In the genomic region with DNA sequence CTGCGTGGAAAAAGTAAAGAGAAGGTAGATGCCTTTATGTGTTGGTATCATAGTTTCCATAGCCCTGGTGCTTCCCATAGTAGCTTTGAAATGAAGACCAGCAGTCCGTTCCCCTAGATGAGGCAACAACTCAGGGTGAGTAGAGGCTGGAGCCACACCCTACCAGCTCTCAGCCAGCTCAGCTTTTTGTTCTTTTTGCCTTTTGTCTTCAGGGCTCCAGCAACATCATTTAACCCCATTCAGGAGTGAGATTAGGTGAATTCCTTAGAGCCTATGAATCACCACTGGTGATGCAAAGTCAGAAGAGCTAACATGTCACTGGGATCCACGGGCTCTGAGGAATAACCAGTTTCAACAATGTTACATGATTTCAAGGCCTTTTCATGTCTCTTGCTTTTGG, we compare ENCODE assay signal across 10 cellular contexts. TPM values are rescaled to one million over a fixed set of nuclear protein-coding genes. Genes with fewer than 3 reads are reported as not detected.
DNase-seq lines count a peak whose midpoint lies in the region; ATAC-seq and TF ChIP-seq lines count a peak whose summit lies in the region.
"Had no signal": no experiment of that assay in that cellular context is flagged by ENCODE, and none has a peak within 500 bp of the region (broad histone marks: within the 10 kb centered on the region; RNA-seq: fewer than 3 reads in every experiment).

No MANE protein-coding gene starts in this region.

- peak; percentile 50 for ATAC-seq in left lung
- ATAC-seq in HG03039 (IDR thresholded peaks at IDR 0.05; ENCODE audit: unreplicated experiment) = no peak
- no peak for ATAC-seq in GM18868 (IDR thresholded peaks at IDR 0.05; ENCODE audit: unreplicated experiment)

- no peaks in the 10 kb centered on the region for H3K9me3 ChIP-seq in left lung

- peak overlapping the region; percentile 19 to 96 (median 81) for H3K27ac Mint-ChIP-seq in CD14-positive monocyte
- H3K27ac Mint-ChIP-seq in brain = peak overlapping the region in 3 of 5 experiments; percentile 0 to 15 (median 13)

- H3K9me3 Mint-ChIP-seq in CD14-positive monocyte (no peaks in the 10 kb centered on the region), brain (peaks cover 0 to 3% (median 0%) of the 10 kb centered on the region in 5 experiments)

- H3K27me3 Mint-ChIP-seq in CD14-positive monocyte (ENCODE audit: low read depth in 3 of 3) (no peaks in the 10 kb centered on the region), brain (no peaks in the 10 kb centered on the region)

- peaks cover 0 to 9% of the 10 kb centered on the region in 2 donors for H3K4me1 ChIP-seq in left lung

- DNase-seq in CD14-positive monocyte (ENCODE audit: low spot score) (peak; percentile 69), HCEC 1CT (peak; percentile 16), left lung (no peak), NCI-H748 treated with DMSO at 0.1 percent for 48 hours (lab: John Stamatoyannopoulos, UW) (no peak), NCI-H1436 (lab: John Stamatoyannopoulos, UW) (no peak)
- DNase-seq: cortex of kidney, NCI-H146 had no signal

- H3K27ac ChIP-seq in left lung = no peak overlapping the region

- peak overlapping the region in 1 of 2 donors; percentile 36 for H3K4me3 Mint-ChIP-seq in CD14-positive monocyte
- H3K4me3 Mint-ChIP-seq in brain = no peak overlapping the region

- H3K4me3 ChIP-seq in left lung = no peak overlapping the region

- no peaks in the 10 kb centered on the region for H3K36me3 Mint-ChIP-seq in CD14-positive monocyte
- no peaks in the 10 kb centered on the region for H3K36me3 Mint-ChIP-seq in brain

- TF ChIP-seq CTCF in CD14-positive monocyte (IDR thresholded peaks at IDR 0.05) (no peak), brain (conservative IDR thresholded peaks at IDR 0.05) (no peak), left lung (IDR thresholded peaks at IDR 0.05) (no peak)

- H3K27me3 ChIP-seq in left lung = no peaks in the 10 kb centered on the region

- no peaks in the 10 kb centered on the region for H3K36me3 ChIP-seq in left lung

- intact Hi-C loops in CD14-positive monocyte (cut with micrococcal nuclease) (no loop called here), left lung (cut with DNase I) (no loop called here)

- peaks cover 58% of the 10 kb centered on the region for H3K4me1 Mint-ChIP-seq in CD14-positive monocyte
- peaks cover 41% of the 10 kb centered on the region for H3K4me1 Mint-ChIP-seq in brain

RNA-seq across cellular contexts. Expression of a gene that starts 14.0 kb away (rescaled TPM):
- polyA plus RNA-seq in CD14-positive monocyte (1 to 10 TPM; 1.1 to 1.4 TPM), brain (ENCODE audit: insufficient read depth, low read depth, low replicate concordance) (6.6 TPM)
- 10 to 100 TPM; 45.0 to 80.7 TPM for total RNA-seq in left lung

Comparison
In these comparisons a context has a peak if more than half of its experiments do, and no peak if none do; other contexts are left out.
1. DNase-seq: peak in CD14-positive monocyte (single experiment) and HCEC 1CT (single experiment); none in left lung (0 of 2), NCI-H748 treated with DMSO at 0.1 percent for 48 hours (single experiment) and NCI-H1436 (single experiment).